15 cellular contexts compared by ENCODE assay signal in genomic region chr1:232899839-232900238, GRCh38. TPM values are rescaled to one million over a fixed set of nuclear protein-coding genes. Genes with fewer than 3 reads are reported as not detected.
DNase-seq lines count a peak whose midpoint lies in the region; ATAC-seq and TF ChIP-seq lines count a peak whose summit lies in the region.
"Had no signal": no experiment of that assay in that cellular context is flagged by ENCODE, and none has a peak within 500 bp of the region (broad histone marks: within the 10 kb centered on the region; RNA-seq: fewer than 3 reads in every experiment).

No MANE protein-coding gene starts in this region.

- H3K9me3 ChIP-seq in mammary epithelial cell (replicated peaks; ENCODE audit: insufficient read depth, low read length), result no peaks in the 10 kb centered on the region

- no peaks in the 10 kb centered on the region for H3K36me3 ChIP-seq in mammary epithelial cell (ENCODE audit: insufficient read depth, low read length)
- H3K36me3 ChIP-seq: BLaER1 treated with 17β-estradiol and CSF1 and Interleukin-3, amounts not matched to agents 10 nM and 100 nM had no signal

- peaks cover 8% of the 10 kb centered on the region for H3K4me1 ChIP-seq in mammary epithelial cell (ENCODE audit: insufficient read depth, low read length)

- no peaks in the 10 kb centered on the region for H3K27me3 ChIP-seq in mammary epithelial cell (ENCODE audit: insufficient read depth, low read length)
- H3K27me3 ChIP-seq: BLaER1 treated with 17β-estradiol and CSF1 and Interleukin-3, amounts not matched to agents 10 nM and 100 nM had no signal

- H3K4me2 ChIP-seq in mammary epithelial cell (ENCODE audit: insufficient read depth, low read depth, low read length), result no peak overlapping the region

- H3K27me3 Mint-ChIP-seq in WTC11 (ENCODE audit: low read depth) (peaks cover 14% of the 10 kb centered on the region), mesothelial cell of epicardium (ENCODE audit: low read depth) (no peaks in the 10 kb centered on the region)
- no peaks in the 10 kb centered on the region for H3K27me3 Mint-ChIP-seq in activated CD4-positive, alpha-beta memory T cell treated with anti-CD3 and anti-CD28 coated beads for 36 hours

- ATAC-seq in WTC11 (no peak), HG03196 (IDR thresholded peaks at IDR 0.05; ENCODE audit: unreplicated experiment) (no peak), GM19324 (IDR thresholded peaks at IDR 0.05; ENCODE audit: low FRiP score, unreplicated experiment) (no peak)

- TF ChIP-seq CTCF in mammary epithelial cell (conservative IDR thresholded peaks at IDR 0.05 in 1 of 2, IDR thresholded peaks at IDR 0.05 in 1 of 2; ENCODE audit: extremely low read depth in 1 of 2, insufficient read depth in 1 of 2, low read depth in 1 of 2, low read length in 2 of 2) (no peak), WTC11 (IDR thresholded peaks at IDR 0.05) (no peak), mesothelial cell of epicardium (IDR thresholded peaks at IDR 0.05; ENCODE audit: unreplicated experiment) (no peak)

- BruUV-seq in mammary epithelial cell (replicated peaks; lab: Mats Ljungman, UMichigan), result no TSS peak

- dilution Hi-C loops in mammary epithelial cell (cut with HindIII; ENCODE audit: low sequenced_read_pairs), result no loop called here

- H4K20me1 ChIP-seq in mammary epithelial cell (ENCODE audit: insufficient read depth, low read length), result no peaks in the 10 kb centered on the region
- H4K20me1 ChIP-seq: BLaER1 treated with 17β-estradiol and CSF1 and Interleukin-3, amounts not matched to agents 10 nM and 100 nM had no signal

- intact Hi-C loops in mammary epithelial cell (cut with micrococcal nuclease), result no loop called here
- intact Hi-C loops in activated CD4-positive, alpha-beta memory T cell treated with anti-CD3 and anti-CD28 coated beads for 36 hours (cut with micrococcal nuclease), result no loop called here

- in situ Hi-C loops in T47D (cut with HindIII; ENCODE audit: low pct_unique_long_range_greater_than_20kb, low sequenced_read_pairs), result no loop called here
- in situ Hi-C loops in mammary epithelial cell (cut with MboI; ENCODE audit: low sequenced_read_pairs in 2 of 2), result no loop called here

- CTCF ChIA-PET in mammary epithelial cell (lab: Charles Lee; ENCODE audit: low non-redundant PET), result no interaction called here
- CTCF ChIA-PET in WTC11 (lab: Charles Lee), result interaction anchor here (0.6 to 1.4 kb wide), 3 partner anchors 20 to 262 kb away, joined by 4 to 11 read pairs (median 6); no protein-coding TSS in a partner anchor
- CTCF ChIA-PET in activated CD4-positive, alpha-beta memory T cell treated with anti-CD3 and anti-CD28 coated beads for 36 hours (lab: Charles Lee), result no interaction called here

- H3K4me3 Mint-ChIP-seq in WTC11, result no peak overlapping the region
- no peak overlapping the region for H3K4me3 Mint-ChIP-seq in mesothelial cell of epicardium
- H3K4me3 Mint-ChIP-seq in activated CD4-positive, alpha-beta memory T cell treated with anti-CD3 and anti-CD28 coated beads for 36 hours, result no peak overlapping the region
- H3K4me3 Mint-ChIP-seq: CD4-positive, CD25-positive, alpha-beta regulatory T cell; H9 had no signal

- H3K36me3 Mint-ChIP-seq in WTC11 (peaks cover 2% of the 10 kb centered on the region; the same call in 1 of the 2 replicates), mesothelial cell of epicardium (peaks cover 2% of the 10 kb centered on the region)
- no peaks in the 10 kb centered on the region for H3K36me3 Mint-ChIP-seq in activated CD4-positive, alpha-beta memory T cell treated with anti-CD3 and anti-CD28 coated beads for 36 hours
- H3K36me3 Mint-ChIP-seq: CD4-positive, CD25-positive, alpha-beta regulatory T cell had no signal

- H2AFZ ChIP-seq in mammary epithelial cell (ENCODE audit: low read depth, low read length), result no peak overlapping the region

- H3K79me2 ChIP-seq in mammary epithelial cell (ENCODE audit: insufficient read depth, low read length), result no peaks in the 10 kb centered on the region

- DNase-seq in T47D (ENCODE audit: low read depth in 1 of 2, low spot score in 1 of 2) (peak; percentile 15 to 23), mammary epithelial cell (no peak), WTC11 (ENCODE audit: low spot score) (no peak), mesothelial cell of epicardium (ENCODE audit: low spot score in 2 of 2, unreplicated experiment in 2 of 2) (peak in 1 of 2 experiments; percentile 19), RPMI8226 (no peak)
- no peak for DNase-seq in activated CD4-positive, alpha-beta memory T cell treated with anti-CD3 and anti-CD28 coated beads for 36 hours
- DNase-seq: Calu3; CD4-positive, CD25-positive, alpha-beta regulatory T cell; DMS79; GOT3; H9 had no signal

- H3K4me3 ChIP-seq in mammary epithelial cell (replicated peaks in 1 of 3; ENCODE audit: insufficient read depth in 1 of 3, low read depth in 2 of 3, low read length in 3 of 3), result no peak overlapping the region
- H3K4me3 ChIP-seq: BLaER1 treated with 17β-estradiol and CSF1 and Interleukin-3, amounts not matched to agents 10 nM and 100 nM had no signal

- H3K9me3 Mint-ChIP-seq in WTC11 (peaks cover 11% of the 10 kb centered on the region), mesothelial cell of epicardium (peaks cover 5% of the 10 kb centered on the region)
- no peaks in the 10 kb centered on the region for H3K9me3 Mint-ChIP-seq in activated CD4-positive, alpha-beta memory T cell treated with anti-CD3 and anti-CD28 coated beads for 36 hours

- H3K27ac ChIP-seq in mammary epithelial cell (ENCODE audit: insufficient read depth, low read depth, low read length), result no peak overlapping the region
- H3K27ac ChIP-seq: 22Rv1; BLaER1 treated with 17β-estradiol and CSF1 and Interleukin-3, amounts not matched to agents 10 nM and 100 nM had no signal

- H3K4me1 Mint-ChIP-seq in WTC11 (peaks cover 43% of the 10 kb centered on the region), mesothelial cell of epicardium (peaks cover 41% of the 10 kb centered on the region)
- peaks cover 2% of the 10 kb centered on the region for H3K4me1 Mint-ChIP-seq in activated CD4-positive, alpha-beta memory T cell treated with anti-CD3 and anti-CD28 coated beads for 36 hours (ENCODE audit: low read depth)

- H3K9ac ChIP-seq in mammary epithelial cell (ENCODE audit: insufficient read depth, low read length), result no peak overlapping the region
- H3K9ac ChIP-seq: BLaER1 treated with 17β-estradiol and CSF1 and Interleukin-3, amounts not matched to agents 10 nM and 100 nM had no signal

- H3K27ac Mint-ChIP-seq in WTC11, result no peak overlapping the region
- H3K27ac Mint-ChIP-seq in mesothelial cell of epicardium, result peak overlapping the region; percentile 70
- no peak overlapping the region for H3K27ac Mint-ChIP-seq in activated CD4-positive, alpha-beta memory T cell treated with anti-CD3 and anti-CD28 coated beads for 36 hours
- H3K27ac Mint-ChIP-seq: CD4-positive, CD25-positive, alpha-beta regulatory T cell had no signal

- POLR2A ChIA-PET in WTC11 (lab: Charles Lee), result no interaction called here
- POLR2A ChIA-PET in activated CD4-positive, alpha-beta memory T cell treated with anti-CD3 and anti-CD28 coated beads for 36 hours (lab: Charles Lee), result no interaction called here

TF ChIP-seq in WTC11, 78 proteins besides CTCF, POLR2A, EP300 and RAD21:
- TF ChIP-seq JAZF1 (CRISPR knock-in tag; IDR thresholded peaks at IDR 0.05) (no peak), USF2 (CRISPR knock-in tag; IDR thresholded peaks at IDR 0.05) (peak; percentile 66), MAX (CRISPR knock-in tag; IDR thresholded peaks at IDR 0.05) (no peak), USF1 (CRISPR knock-in tag; IDR thresholded peaks at IDR 0.05) (peak; percentile 40; the same call in 1 of the 2 replicates)

RNA-seq across cellular contexts. Expression of gene NTPCR, which starts 50.6 kb away (rescaled TPM):
- total RNA-seq in mammary epithelial cell (10 to 100 TPM; 15.3 to 47.0 TPM), WTC11 (2021) (102 to 109 TPM (median 103 TPM) in 3 replicates), mesothelial cell of epicardium (55.2 to 59.1 TPM (median 55.8 TPM) in 3 replicates)
- polyA plus RNA-seq in mammary epithelial cell, result 23.3 TPM
- 7.8 TPM for polyA minus RNA-seq in mammary epithelial cell
- 10 to 100 TPM; 41.7 to 45.0 TPM for total RNA-seq in activated CD4-positive, alpha-beta memory T cell treated with anti-CD3 and anti-CD28 coated beads for 36 hours

Comparison
In these comparisons a context has a peak if more than half of its experiments do, and no peak if none do; other contexts are left out.
1. DNase-seq: peak in T47D (2 of 2); none in mammary epithelial cell (single experiment), WTC11 (single experiment), activated CD4-positive, alpha-beta memory T cell treated with anti-CD3 and anti-CD28 coated beads for 36 hours (single experiment) and RPMI8226 (single experiment).